ENCODE assay signal across 13 cellular contexts in genomic region chr18:9184998-9185613, GRCh38. TPM values are rescaled to one million over a fixed set of nuclear protein-coding genes. Genes with fewer than 3 reads are reported as not detected.
DNase-seq lines count a peak whose midpoint lies in the region; ATAC-seq and TF ChIP-seq lines count a peak whose summit lies in the region.
"Had no signal": no experiment of that assay in that cellular context is flagged by ENCODE, and none has a peak within 500 bp of the region (broad histone marks: within the 10 kb centered on the region; RNA-seq: fewer than 3 reads in every experiment).

No MANE protein-coding gene starts in this region.

- H3K27ac ChIP-seq in neutrophil: peak overlapping the region; percentile 76
- H3K27ac ChIP-seq: cardiac muscle cell, foreskin keratinocyte, prostate gland, vagina had no signal

- peak; percentile 68 to 76 for ATAC-seq in activated CD4-positive, CD25-positive, alpha-beta regulatory T cell treated with anti-CD3 and anti-CD28 coated beads, Interleukin-2, amount 50 U/mL, for 24 hours
- no peak for ATAC-seq in GM18858 (IDR thresholded peaks at IDR 0.05; ENCODE audit: unreplicated experiment)
- ATAC-seq: foreskin keratinocyte had no signal

- no peaks in the 10 kb centered on the region for H3K27me3 ChIP-seq in neutrophil
- H3K27me3 ChIP-seq: cardiac muscle cell, foreskin keratinocyte, vagina had no signal

- no peak for TF ChIP-seq CTCF in neutrophil (IDR thresholded peaks at IDR 0.05)

- peak overlapping the region in 1 of 2 experiments; percentile 35 for H3K4me3 ChIP-seq in neutrophil (ENCODE audit: low read depth in 1 of 2, low read length in 1 of 2)
- H3K4me3 ChIP-seq: cardiac muscle cell, prostate gland, vagina had no signal

- H3K4me1 Mint-ChIP-seq in dendritic cell treated with granulocyte-macrophage colony-stimulating factor and Interleukin-4, amounts not matched to agents 40 ng/mL and 50 ng/mL, for 4 days (ENCODE audit: low read depth): peaks cover 36% of the 10 kb centered on the region

- H3K27ac Mint-ChIP-seq in dendritic cell treated with granulocyte-macrophage colony-stimulating factor and Interleukin-4, amounts not matched to agents 40 ng/mL and 50 ng/mL, for 4 days: peak overlapping the region; percentile 3

- H3K27me3 Mint-ChIP-seq in dendritic cell treated with granulocyte-macrophage colony-stimulating factor and Interleukin-4, amounts not matched to agents 40 ng/mL and 50 ng/mL, for 4 days: no peaks in the 10 kb centered on the region

- peaks cover 21 to 57% of the 10 kb centered on the region in 2 experiments for H3K4me1 ChIP-seq in neutrophil (ENCODE audit: control insufficient read depth in 1 of 2, insufficient read depth in 1 of 2, low read depth in 1 of 2, low read length in 1 of 2)
- H3K4me1 ChIP-seq: foreskin keratinocyte, prostate gland had no signal

- H3K4me3 Mint-ChIP-seq in dendritic cell treated with granulocyte-macrophage colony-stimulating factor and Interleukin-4, amounts not matched to agents 40 ng/mL and 50 ng/mL, for 4 days: peak overlapping the region; percentile 35

- H3K36me3 ChIP-seq in neutrophil: peaks cover 9% of the 10 kb centered on the region
- H3K36me3 ChIP-seq: prostate gland had no signal

- no peaks in the 10 kb centered on the region for H3K9me3 ChIP-seq in neutrophil
- H3K9me3 ChIP-seq: prostate gland, vagina had no signal

- DNase-seq in activated CD4-positive, CD25-positive, alpha-beta regulatory T cell treated with anti-CD3 and anti-CD28 coated beads, Interleukin-2, amount 50 U/mL, for 72 hours: no peak
- DNase-seq in HT1080 (ENCODE audit: low read depth): peak; percentile 10
- DNase-seq in SKM-1 treated with dmso at 0.1 percent for 144 hours (lab: John Stamatoyannopoulos, UW; ENCODE audit: unreplicated experiment): no peak
- DNase-seq in retina: no peak
- DNase-seq: foreskin keratinocyte, NCI-H446 treated with DMSO at 0.1 percent for 48 hours had no signal

- H3K36me3 Mint-ChIP-seq in dendritic cell treated with granulocyte-macrophage colony-stimulating factor and Interleukin-4, amounts not matched to agents 40 ng/mL and 50 ng/mL, for 4 days (ENCODE audit: low read depth): peaks cover 68% of the 10 kb centered on the region

- no peaks in the 10 kb centered on the region for H3K9me3 Mint-ChIP-seq in dendritic cell treated with granulocyte-macrophage colony-stimulating factor and Interleukin-4, amounts not matched to agents 40 ng/mL and 50 ng/mL, for 4 days

- intact Hi-C loops in dendritic cell treated with granulocyte-macrophage colony-stimulating factor and Interleukin-4, amounts not matched to agents 40 ng/mL and 50 ng/mL, for 4 days (cut with micrococcal nuclease): loop anchor here (5.0 kb wide), 1 partner anchor 33 kb away; no protein-coding TSS in a partner anchor

RNA-seq across cellular contexts. Expression of gene ANKRD12, which starts 48.5 kb away (rescaled TPM):
- total RNA-seq in HT1080 (2014; rRNA removed; shearing (Covaris generic)): 5.8 and 9.3 TPM in 2 replicates
- 4.0 and 4.2 TPM in 2 replicates for polyA plus RNA-seq in HT1080 (2015; cell fraction: cytosol; rRNA removed)
- 8.2 and 10.4 TPM in 2 replicates for polyA plus RNA-seq in HT1080 (2015; cell fraction: nucleus; rRNA removed)
